21 cellular contexts compared by ENCODE assay signal in genomic region chr2:100983201-100983600, GRCh38. TPM values are rescaled to one million over a fixed set of nuclear protein-coding genes. Genes with fewer than 3 reads are reported as not detected.
DNase-seq lines count a peak whose midpoint lies in the region; ATAC-seq and TF ChIP-seq lines count a peak whose summit lies in the region.
"Had no signal": no experiment of that assay in that cellular context is flagged by ENCODE, and none has a peak within 500 bp of the region (broad histone marks: within the 10 kb centered on the region; RNA-seq: fewer than 3 reads in every experiment).

No MANE protein-coding gene starts in this region.

- H3K27me3 ChIP-seq in OCI-LY1 (ENCODE audit: insufficient read depth, low read length) (no peaks in the 10 kb centered on the region), ascending aorta (no peaks in the 10 kb centered on the region), neuronal stem cell (ENCODE audit: control insufficient read depth in 3 of 3, insufficient read depth in 3 of 3, low read depth in 1 of 3, low read length in 3 of 3) (peaks cover 0 to 3% (median 0%) of the 10 kb centered on the region in 3 experiments), thoracic aorta (replicated peaks; ENCODE audit: insufficient read depth) (no peaks in the 10 kb centered on the region)
- no peaks in the 10 kb centered on the region for H3K27me3 ChIP-seq in CD4-positive, alpha-beta T cell (ENCODE audit: control insufficient read depth, insufficient read depth, low read length)

- H3K27ac Mint-ChIP-seq in CD4-positive, alpha-beta T cell = no peak overlapping the region
- H3K27ac Mint-ChIP-seq: CD8-positive, alpha-beta T cell; HFFc6 had no signal

- POLR2A ChIA-PET in CD4-positive, alpha-beta T cell (lab: Charles Lee) = no interaction called here

- peak overlapping the region; percentile 65 for H3K18ac ChIP-seq in neuronal stem cell (ENCODE audit: low read length)

- H2AK5ac ChIP-seq in neuronal stem cell (ENCODE audit: low read depth, low read length) = peak overlapping the region; percentile 82

- peak overlapping the region; percentile 49 for H4K8ac ChIP-seq in neuronal stem cell (ENCODE audit: low read depth, low read length)

- no peaks in the 10 kb centered on the region for H3K27me3 Mint-ChIP-seq in CD4-positive, alpha-beta T cell

- H3K36me3 ChIP-seq in OCI-LY1 (ENCODE audit: insufficient read depth, low read length) (no peaks in the 10 kb centered on the region), ascending aorta (peaks cover 3 to 15% of the 10 kb centered on the region in 2 donors), neuronal stem cell (replicated peaks in 1 of 2; ENCODE audit: control insufficient read depth in 2 of 2, insufficient read depth in 2 of 2, low read length in 2 of 2) (no peaks in the 10 kb centered on the region), thoracic aorta (peaks cover 8% of the 10 kb centered on the region)
- H3K36me3 ChIP-seq: HAP-1 had no signal

- peak overlapping the region; percentile 39 for H3K14ac ChIP-seq in neuronal stem cell (ENCODE audit: low read length)

- no peaks in the 10 kb centered on the region for H4K20me1 ChIP-seq in OCI-LY1 (ENCODE audit: insufficient read depth, low read length)

- DNase-seq in ascending aorta (ENCODE audit: low spot score in 2 of 2) = no peak
- DNase-seq in neuronal stem cell (ENCODE audit: low spot score) = no peak
- DNase-seq in thoracic aorta (ENCODE audit: low spot score) = no peak
- no peak for DNase-seq in NCI-H128 (lab: John Stamatoyannopoulos, UW; ENCODE audit: unreplicated experiment)
- no peak for DNase-seq in CD4-positive, alpha-beta T cell
- DNase-seq in effector CD4-positive, alpha-beta T cell = no peak
- DNase-seq: C1 segment of cervical spinal cord; Caco-2; CD8-positive, alpha-beta T cell; GOT3; HFFc6; NCI-H1048; NCI-H1417 treated with DMSO at 0.1 percent for 48 hours; NCI-H1694 treated with DMSO at 0.1 percent for 48 hours; NCI-H2081; NCI-H2227 treated with DMSO at 0.1 percent for 48 hours; NCI-H526 treated with DMSO at 0.1 percent for 48 hours; SIG-M5 had no signal

- peak overlapping the region; percentile 62 for H2BK120ac ChIP-seq in neuronal stem cell (ENCODE audit: low read depth, low read length)

- H3K4me3 ChIP-seq in OCI-LY1 (ENCODE audit: low read depth, low read length, poor library complexity, severe bottlenecking) (no peak overlapping the region), ascending aorta (no peak overlapping the region), neuronal stem cell (ENCODE audit: low read length in 2 of 2) (no peak overlapping the region), thoracic aorta (no peak overlapping the region)
- H3K4me3 ChIP-seq: HAP-1, SK-N-MC had no signal

- no peak overlapping the region for H2AFZ ChIP-seq in OCI-LY1 (ENCODE audit: low read length)
- H2AFZ ChIP-seq in neuronal stem cell (ENCODE audit: low read length) = no peak overlapping the region

- H3K79me1 ChIP-seq in neuronal stem cell (ENCODE audit: low read depth, low read length) = no peaks in the 10 kb centered on the region

- no peak overlapping the region for H2BK15ac ChIP-seq in neuronal stem cell (ENCODE audit: low read length)

- H2BK5ac ChIP-seq in neuronal stem cell (ENCODE audit: low read length) = no peak overlapping the region

- no peaks in the 10 kb centered on the region for H3K9me3 ChIP-seq in OCI-LY1 (ENCODE audit: low read length)
- H3K9me3 ChIP-seq in ascending aorta = no peaks in the 10 kb centered on the region
- H3K9me3 ChIP-seq in neuronal stem cell (replicated peaks in 1 of 2; ENCODE audit: control insufficient read depth in 2 of 2, insufficient read depth in 1 of 2, low read depth in 1 of 2, low read length in 2 of 2) = no peaks in the 10 kb centered on the region
- no peaks in the 10 kb centered on the region for H3K9me3 ChIP-seq in thoracic aorta
- H3K9me3 ChIP-seq in CD4-positive, alpha-beta T cell (ENCODE audit: control insufficient read depth, low read length) = no peaks in the 10 kb centered on the region
- H3K9me3 ChIP-seq: Caco-2, HAP-1 had no signal

- H3K27ac ChIP-seq in OCI-LY1 (ENCODE audit: low read depth, low read length, poor library complexity, severe bottlenecking) = peak overlapping the region; percentile 56
- H3K27ac ChIP-seq in ascending aorta = peak overlapping the region; percentile 51 to 74
- H3K27ac ChIP-seq in neuronal stem cell (replicated peaks; ENCODE audit: low read length) = no peak overlapping the region
- peak overlapping the region; percentile 48 to 65 for H3K27ac ChIP-seq in thoracic aorta
- H3K27ac ChIP-seq in CD4-positive, alpha-beta T cell (ENCODE audit: low read depth, low read length) = no peak overlapping the region
- H3K27ac ChIP-seq: SK-N-MC had no signal

- H3K9me2 ChIP-seq in OCI-LY1 (ENCODE audit: low read depth, low read length) = no peaks in the 10 kb centered on the region

- H2BK12ac ChIP-seq in neuronal stem cell (ENCODE audit: low read length) = no peak overlapping the region

- H4K91ac ChIP-seq in neuronal stem cell (ENCODE audit: low read depth, low read length, poor library complexity) = peak overlapping the region; percentile 16

- H3F3A ChIP-seq in OCI-LY1 (ENCODE audit: insufficient read depth, low read length) = no peaks in the 10 kb centered on the region

- H3K4me1 ChIP-seq in OCI-LY1 (ENCODE audit: insufficient read depth, low read length, severe bottlenecking) (peaks cover 54% of the 10 kb centered on the region), ascending aorta (peaks cover 5 to 20% of the 10 kb centered on the region in 2 donors), neuronal stem cell (ENCODE audit: control insufficient read depth in 2 of 2, insufficient read depth in 1 of 2, low read depth in 1 of 2, low read length in 2 of 2) (peaks cover 12 to 21% of the 10 kb centered on the region in 2 donors), thoracic aorta (ENCODE audit: control insufficient read depth in 1 of 2, low read depth in 2 of 2) (peaks cover 12 to 25% of the 10 kb centered on the region in 2 donors)

- H3K23ac ChIP-seq in neuronal stem cell (ENCODE audit: low read depth, low read length, poor library complexity) = no peak overlapping the region

- peaks cover 4% of the 10 kb centered on the region for H3K36me3 Mint-ChIP-seq in CD4-positive, alpha-beta T cell (ENCODE audit: low read depth)

- TF ChIP-seq CTCF in OCI-LY1 (IDR thresholded peaks at IDR 0.05; ENCODE audit: low read length) (no peak), ascending aorta (IDR thresholded peaks at IDR 0.05) (no peak), thoracic aorta (IDR thresholded peaks at IDR 0.05) (no peak)
- TF ChIP-seq CTCF in CD4-positive, alpha-beta T cell (IDR thresholded peaks at IDR 0.05) = no peak

- no peaks in the 10 kb centered on the region for H3K79me2 ChIP-seq in OCI-LY1 (ENCODE audit: insufficient read depth, low read length)

- ATAC-seq in thoracic aorta (ENCODE audit: insufficient number of reproducible peaks, low FRiP score, low read depth) = no peak
- no peak for ATAC-seq in CD4-positive, alpha-beta T cell (ENCODE audit: poor library complexity)
- ATAC-seq: CD8-positive, alpha-beta T cell had no signal

- no peaks in the 10 kb centered on the region for H3K4me1 Mint-ChIP-seq in CD4-positive, alpha-beta T cell (ENCODE audit: low read depth)

- H3K4me2 ChIP-seq in OCI-LY1 (ENCODE audit: low read length) (no peak overlapping the region), neuronal stem cell (ENCODE audit: insufficient read depth, low read length, poor library complexity, severe bottlenecking) (no peak overlapping the region)

- no peak overlapping the region for H3K4ac ChIP-seq in neuronal stem cell (ENCODE audit: low read length)

- intact Hi-C loops in ascending aorta (cut with DNase I) = no loop called here
- intact Hi-C loops in CD4-positive, alpha-beta T cell (cut with DNase I, micrococcal nuclease) = loop anchor here (5.0 to 10.0 kb wide), 3 partner anchors 168 to 721 kb away; no protein-coding TSS in a partner anchor

- CTCF ChIA-PET in CD4-positive, alpha-beta T cell (lab: Charles Lee) = interaction anchor here (2.1 kb wide), 1 partner anchor 373 kb away, joined by 12 read pairs; no protein-coding TSS in a partner anchor

- H3K4me3 Mint-ChIP-seq in CD4-positive, alpha-beta T cell = no peak overlapping the region
- H3K4me3 Mint-ChIP-seq: CD8-positive, alpha-beta T cell; HFFc6 had no signal

- H3K9ac ChIP-seq in OCI-LY1 (ENCODE audit: low read length) (no peak overlapping the region), neuronal stem cell (ENCODE audit: low read depth, low read length, poor library complexity) (no peak overlapping the region)

- WGBS in neuronal stem cell (ENCODE audit: extremely low coverage in 2 of 2, insufficient read length in 2 of 2, insufficient replicate concordance in 1 of 2), 2 donors = no CpG with 5 or more reads among the region's 12 CpGs

- no peaks in the 10 kb centered on the region for H3K9me3 Mint-ChIP-seq in CD4-positive, alpha-beta T cell
- H3K9me3 Mint-ChIP-seq: CD8-positive, alpha-beta T cell; HFFc6 had no signal

RNA-seq across cellular contexts. Expression of gene RPL31, which starts 18.9 kb away (rescaled TPM):
- 479 TPM for total RNA-seq in ascending aorta
- 2,267 TPM for polyA plus RNA-seq in neuronal stem cell (2013, experiment 1 of 2)
- polyA plus RNA-seq in neuronal stem cell (2013, experiment 2 of 2) = 2,302 TPM
- 100 to 1,000 TPM; 511 to 520 TPM for total RNA-seq in thoracic aorta
- 1,000 to 10,000 TPM; 2,901 to 2,913 TPM for total RNA-seq in CD4-positive, alpha-beta T cell

Comparison
In these comparisons a context has a peak if more than half of its experiments do, and no peak if none do; other contexts are left out.
1. H3K27ac ChIP-seq: peak in OCI-LY1 (single experiment), ascending aorta (2 of 2) and thoracic aorta (2 of 2); none in neuronal stem cell (single experiment) and CD4-positive, alpha-beta T cell (single experiment).